15 cellular contexts compared by ENCODE assay signal in genomic region chr7:105346593-105347322, GRCh38.
DNase-seq lines count a peak whose midpoint lies in the region; ATAC-seq and TF ChIP-seq lines count a peak whose summit lies in the region.
"Had no signal": no experiment of that assay in that cellular context is flagged by ENCODE, and none has a peak within 500 bp of the region (broad histone marks: within the 10 kb centered on the region; RNA-seq: fewer than 3 reads in every experiment).

No MANE protein-coding gene starts in this region.

- H3K27ac Mint-ChIP-seq in T-helper 1 cell treated with Interleukin-12 subunit alpha and Interleukin-12 subunit beta and Interleukin-4 antibody, amounts not matched to agents 30 μg/mL and 1 μg/mL, for 36 hours: peak overlapping the region; percentile 59
- H3K27ac Mint-ChIP-seq in memory B cell: peak overlapping the region; percentile 53

- H3K4me1 ChIP-seq in HEK293 (ENCODE audit: control insufficient read depth, insufficient read depth, low read length): peaks cover 11% of the 10 kb centered on the region

- peak overlapping the region; percentile 46 for H3K4me3 Mint-ChIP-seq in T-helper 1 cell treated with Interleukin-12 subunit alpha and Interleukin-12 subunit beta and Interleukin-4 antibody, amounts not matched to agents 30 μg/mL and 1 μg/mL, for 36 hours
- no peak overlapping the region for H3K4me3 Mint-ChIP-seq in memory B cell

- H3K9me3 Mint-ChIP-seq in T-helper 1 cell treated with Interleukin-12 subunit alpha and Interleukin-12 subunit beta and Interleukin-4 antibody, amounts not matched to agents 30 μg/mL and 1 μg/mL, for 36 hours: no peaks in the 10 kb centered on the region
- no peaks in the 10 kb centered on the region for H3K9me3 Mint-ChIP-seq in memory B cell

- no peaks in the 10 kb centered on the region for H3K36me3 Mint-ChIP-seq in T-helper 1 cell treated with Interleukin-12 subunit alpha and Interleukin-12 subunit beta and Interleukin-4 antibody, amounts not matched to agents 30 μg/mL and 1 μg/mL, for 36 hours (ENCODE audit: low read depth)
- H3K36me3 Mint-ChIP-seq in memory B cell: peaks cover 1% of the 10 kb centered on the region

- no peaks in the 10 kb centered on the region for H3K36me3 ChIP-seq in HEK293 (ENCODE audit: control insufficient read depth in 2 of 2, insufficient read depth in 1 of 2, low read length in 2 of 2)
- H3K36me3 ChIP-seq: gastrocnemius medialis, SJCRH30 had no signal

- peaks cover 39% of the 10 kb centered on the region for H3K4me1 Mint-ChIP-seq in T-helper 1 cell treated with Interleukin-12 subunit alpha and Interleukin-12 subunit beta and Interleukin-4 antibody, amounts not matched to agents 30 μg/mL and 1 μg/mL, for 36 hours (ENCODE audit: low read depth)
- peaks cover 40% of the 10 kb centered on the region for H3K4me1 Mint-ChIP-seq in memory B cell

- no peaks in the 10 kb centered on the region for H3K27me3 Mint-ChIP-seq in T-helper 1 cell treated with Interleukin-12 subunit alpha and Interleukin-12 subunit beta and Interleukin-4 antibody, amounts not matched to agents 30 μg/mL and 1 μg/mL, for 36 hours (ENCODE audit: low read depth)
- H3K27me3 Mint-ChIP-seq in memory B cell: no peaks in the 10 kb centered on the region

- DNase-seq in CD1c-positive myeloid dendritic cell (ENCODE audit: extremely low spot score) (peak; percentile 56), memory B cell (ENCODE audit: low spot score in 2 of 2) (no peak), NCI-H1105 (lab: John Stamatoyannopoulos, UW) (no peak)
- DNase-seq: activated CD4-positive, CD25-positive, alpha-beta regulatory T cell treated with anti-CD3 and anti-CD28 coated beads, Interleukin-2, amount 50 U/mL, for 72 hours; amygdala; gastrocnemius medialis; HCEC 1CT; left colon; NCI-H2227 treated with DMSO at 0.1 percent for 48 hours; occipital lobe; SJCRH30 had no signal

- CTCF ChIA-PET in HEK293 (lab: Yijun Ruan, JAX): interaction anchor here (1.0 to 1.4 kb wide), 2 partner anchors 16 to 39 kb away, joined by 4 to 8 read pairs; no protein-coding TSS in a partner anchor

- H3K4me3 ChIP-seq in HEK293 (ENCODE audit: low read depth, low read length): no peak overlapping the region
- H3K4me3 ChIP-seq: gastrocnemius medialis, SJCRH30 had no signal

- POLR2A ChIA-PET in HEK293 (lab: Yijun Ruan, JAX): no interaction called here

- TF ChIP-seq CTCF in HEK293 (tag by site-specific recombination; IDR thresholded peaks at IDR 0.05): no peak

- H3K9me3 ChIP-seq in HEK293 (ENCODE audit: control insufficient read depth, insufficient read depth, low read depth, low read length): no peaks in the 10 kb centered on the region
- H3K9me3 ChIP-seq: gastrocnemius medialis, SJCRH30 had no signal

- H3K27ac ChIP-seq in HEK293 (ENCODE audit: extremely low read depth, low read depth, low read length): no peak overlapping the region
- H3K27ac ChIP-seq: gastrocnemius medialis, SJCRH30 had no signal

- ATAC-seq in memory B cell (ENCODE audit: low read depth): no peak
- no peak for ATAC-seq in GM18498 (IDR thresholded peaks at IDR 0.05; ENCODE audit: unreplicated experiment)
- ATAC-seq in HG02938 (IDR thresholded peaks at IDR 0.05; ENCODE audit: unreplicated experiment): no peak
- ATAC-seq: gastrocnemius medialis, left colon had no signal

TF ChIP-seq in HEK293, 187 proteins besides CTCF, POLR2A, EP300 and RAD21:
- no peak for TF ChIP-seq ZNF37A (tag by site-specific recombination; IDR thresholded peaks at IDR 0.05)
- no peak for TF ChIP-seq HOXD13 (CRISPR knock-in tag; IDR thresholded peaks at IDR 0.05; ENCODE audit: borderline replicate concordance)
- TF ChIP-seq ZNF335 (tag by site-specific recombination; conservative IDR thresholded peaks at IDR 0.05): no peak
- no peak for TF ChIP-seq ZNF184 (tag by site-specific recombination; IDR thresholded peaks at IDR 0.05)
- no peak for TF ChIP-seq ZNF169 (tag by site-specific recombination; IDR thresholded peaks at IDR 0.05)
- peak; percentile 36 for TF ChIP-seq PRDM10 (tag by site-specific recombination; IDR thresholded peaks at IDR 0.05)
- no peak for TF ChIP-seq TSHZ1 (tag by site-specific recombination; IDR thresholded peaks at IDR 0.05; ENCODE audit: borderline replicate concordance)
- no peak for TF ChIP-seq GLIS1 (tag by site-specific recombination; IDR thresholded peaks at IDR 0.05)
- no peak for TF ChIP-seq ZNF785 (tag by site-specific recombination; IDR thresholded peaks at IDR 0.05)
- TF ChIP-seq ZNF324 (tag by site-specific recombination; IDR thresholded peaks at IDR 0.05): no peak
- no peak for TF ChIP-seq ZNF148 (tag by site-specific recombination; IDR thresholded peaks at IDR 0.05; ENCODE audit: borderline replicate concordance)
- no peak for TF ChIP-seq ZNF341 (tag by site-specific recombination; IDR thresholded peaks at IDR 0.05; ENCODE audit: low read depth)
- peak; percentile 63; the same call in 1 of the 2 replicates for TF ChIP-seq ZNF121 (tag by site-specific recombination; IDR thresholded peaks at IDR 0.05)
- no peak for TF ChIP-seq ZNF830 (tag by site-specific recombination; IDR thresholded peaks at IDR 0.05; ENCODE audit: low read depth)
